ENCODE assay signal across 17 cellular contexts in the genomic region with DNA sequence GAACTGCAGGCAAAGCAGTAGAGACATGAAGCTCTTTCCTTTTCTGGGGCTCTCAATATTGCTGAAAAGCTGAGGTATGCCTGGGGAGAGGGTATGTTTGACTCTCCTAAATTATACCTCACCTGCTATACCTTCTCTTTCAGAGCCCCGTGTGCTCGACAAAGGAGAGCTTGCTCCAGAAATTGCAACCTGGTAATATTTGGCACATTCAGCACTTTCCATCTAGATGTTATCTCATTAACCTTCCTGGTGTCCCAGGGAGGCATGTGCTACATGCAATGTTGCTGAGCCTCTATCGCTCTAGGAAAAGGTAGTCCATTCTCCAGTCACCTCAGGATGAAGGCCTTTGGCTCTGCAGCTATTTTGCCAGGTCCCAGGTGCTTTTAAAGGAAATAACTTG.
DNase-seq lines count a peak whose midpoint lies in the region; ATAC-seq, FAIRE-seq and TF ChIP-seq lines count a peak whose summit lies in the region.
"Had no signal": no experiment of that assay in that cellular context is flagged by ENCODE, and none has a peak within 500 bp of the region (broad histone marks: within the 10 kb centered on the region; RNA-seq: fewer than 3 reads in every experiment).

No MANE protein-coding gene starts in this region.

- FAIRE-seq in pancreas (lab: Jason Lieb, UNC): no peak
- FAIRE-seq: H54 had no signal

- no peak for DNase-seq in SK-N-SH
- no peak for DNase-seq in pancreas
- DNase-seq in stimulated activated naive CD4-positive, alpha-beta T cell (lab: John Stamatoyannopoulos, UW): no peak
- DNase-seq in MV-4-11 (lab: John Stamatoyannopoulos, UW): no peak
- DNase-seq: Calu3; CD8-positive, alpha-beta T cell; DMS79 treated with DMSO at 0.1 percent for 48 hours; GF-D8; HCEC 1CT had no signal

- H3K27ac ChIP-seq in SK-N-SH (ENCODE audit: low read depth in 2 of 2, low read length in 1 of 2) (no peak overlapping the region), VCaP (peak overlapping the region; percentile 61), pancreas (peak overlapping the region in 2 of 4 donors; percentile 58 to 82), gastroesophageal sphincter (no peak overlapping the region)
- H3K27ac ChIP-seq: 22Rv1, BLaER1, HL-60 had no signal

- H3K9me2 ChIP-seq in SK-N-SH: no peaks in the 10 kb centered on the region

- 51% methylated on average over 3 of the region's 3 CpGs for WGBS in SK-N-SH (ENCODE audit: low lambda C conversion rate)
- WGBS in pancreas, 2 donors: 7 to 10% methylated on average over 3 of the region's 3 CpGs
- WGBS in gastroesophageal sphincter (ENCODE audit: low coverage in 1 of 2), 2 donors: 59 to 100% methylated on average over 2 to 3 of the region's 3 CpGs

- no peaks in the 10 kb centered on the region for H3F3A ChIP-seq in SK-N-SH (replicated peaks; ENCODE audit: insufficient read depth)

- no peak overlapping the region for H3K4me3 ChIP-seq in SK-N-SH (ENCODE audit: low read depth in 2 of 2, low read length in 1 of 2)
- no peak overlapping the region for H3K4me3 ChIP-seq in pancreas
- H3K4me3 ChIP-seq in gastroesophageal sphincter: no peak overlapping the region
- H3K4me3 ChIP-seq: BLaER1, GM23338 had no signal

- H4K20me1 ChIP-seq in SK-N-SH (ENCODE audit: insufficient read depth): no peaks in the 10 kb centered on the region
- H4K20me1 ChIP-seq: BLaER1 had no signal

- H3K4me2 ChIP-seq in SK-N-SH: no peak overlapping the region
- H3K4me2 ChIP-seq: BLaER1, GM23338 had no signal

- no peak for TF ChIP-seq RAD21 in SK-N-SH (IDR thresholded peaks at IDR 0.05; ENCODE audit: low read length)

- H3K9me3 ChIP-seq in SK-N-SH (peaks cover 5% of the 10 kb centered on the region; the same call in 1 of the 2 replicates), pancreas (no peaks in the 10 kb centered on the region), gastroesophageal sphincter (no peaks in the 10 kb centered on the region)

- ATAC-seq in SK-N-SH treated with all-trans-retinoic acid at 6 μM for 48 hours (no peak), pancreas (peak in 3 of 4 donors; percentile 5 to 18 (median 6)), gastroesophageal sphincter (no peak)
- ATAC-seq: CD8-positive, alpha-beta T cell; GM23338 had no signal

- H3K79me2 ChIP-seq in SK-N-SH (ENCODE audit: insufficient read depth): no peaks in the 10 kb centered on the region

- H3K36me3 ChIP-seq in SK-N-SH (replicated peaks in 1 of 2; ENCODE audit: control insufficient read depth in 1 of 2, insufficient read depth in 2 of 2, low read length in 1 of 2) (no peaks in the 10 kb centered on the region), pancreas (no peaks in the 10 kb centered on the region), gastroesophageal sphincter (no peaks in the 10 kb centered on the region)
- H3K36me3 ChIP-seq: BLaER1 had no signal

- H2AFZ ChIP-seq in SK-N-SH (ENCODE audit: low read depth): no peak overlapping the region

- H3K4me1 ChIP-seq in SK-N-SH (ENCODE audit: control insufficient read depth in 1 of 2, insufficient read depth in 2 of 2, low read depth in 1 of 2, low read length in 1 of 2): peaks cover 0 to 33% of the 10 kb centered on the region in 2 experiments; a peak in 2 of 4 replicates
- peaks cover 47 to 55% (median 48%) of the 10 kb centered on the region in 3 donors for H3K4me1 ChIP-seq in pancreas
- no peaks in the 10 kb centered on the region for H3K4me1 ChIP-seq in gastroesophageal sphincter
- H3K4me1 ChIP-seq: BLaER1 had no signal

- TF ChIP-seq EP300 in SK-N-SH (IDR thresholded peaks at IDR 0.05; ENCODE audit: borderline replicate concordance in 1 of 2, low read depth in 1 of 2, low read length in 1 of 2) (no peak), gastroesophageal sphincter (IDR thresholded peaks at IDR 0.05) (no peak)

- H3K27me3 ChIP-seq in SK-N-SH (ENCODE audit: insufficient read depth) (no peaks in the 10 kb centered on the region), pancreas (no peaks in the 10 kb centered on the region), gastroesophageal sphincter (no peaks in the 10 kb centered on the region)
- H3K27me3 ChIP-seq: BLaER1 had no signal

- no peak overlapping the region for H3K9ac ChIP-seq in SK-N-SH
- H3K9ac ChIP-seq: BLaER1 had no signal

- TF ChIP-seq CTCF in SK-N-SH (IDR thresholded peaks at IDR 0.05) (no peak), VCaP (conservative IDR thresholded peaks at IDR 0.05) (no peak), pancreas (IDR thresholded peaks at IDR 0.05) (no peak), gastroesophageal sphincter (IDR thresholded peaks at IDR 0.05) (no peak)

- CTCF ChIA-PET in SK-N-SH (lab: Yijun Ruan, JAX): interaction anchor here (1.2 kb wide), 1 partner anchor 293 kb away, joined by 3 read pairs; no protein-coding TSS in a partner anchor

- POLR2A ChIA-PET in SK-N-SH (lab: Yijun Ruan, JAX): no interaction called here

- intact Hi-C loops in pancreas (cut with DNase I): no loop called here

- TF ChIP-seq POLR2A in gastroesophageal sphincter (IDR thresholded peaks at IDR 0.05): no peak

TF ChIP-seq in SK-N-SH, 30 proteins besides CTCF, POLR2A, EP300 and RAD21 (continues in another document):
- TF ChIP-seq, protein P1, sequence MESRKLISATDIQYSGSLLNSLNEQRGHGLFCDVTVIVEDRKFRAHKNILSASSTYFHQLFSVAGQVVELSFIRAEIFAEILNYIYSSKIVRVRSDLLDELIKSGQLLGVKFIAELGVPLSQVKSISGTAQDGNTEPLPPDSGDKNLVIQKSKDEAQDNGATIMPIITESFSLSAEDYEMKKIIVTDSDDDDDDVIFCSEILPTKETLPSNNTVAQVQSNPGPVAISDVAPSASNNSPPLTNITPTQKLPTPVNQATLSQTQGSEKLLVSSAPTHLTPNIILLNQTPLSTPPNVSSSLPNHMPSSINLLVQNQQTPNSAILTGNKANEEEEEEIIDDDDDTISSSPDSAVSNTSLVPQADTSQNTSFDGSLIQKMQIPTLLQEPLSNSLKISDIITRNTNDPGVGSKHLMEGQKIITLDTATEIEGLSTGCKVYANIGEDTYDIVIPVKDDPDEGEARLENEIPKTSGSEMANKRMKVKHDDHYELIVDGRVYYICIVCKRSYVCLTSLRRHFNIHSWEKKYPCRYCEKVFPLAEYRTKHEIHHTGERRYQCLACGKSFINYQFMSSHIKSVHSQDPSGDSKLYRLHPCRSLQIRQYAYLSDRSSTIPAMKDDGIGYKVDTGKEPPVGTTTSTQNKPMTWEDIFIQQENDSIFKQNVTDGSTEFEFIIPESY (IDR thresholded peaks at IDR 0.05; ENCODE audit: borderline replicate concordance, low read depth): no peak
- TF ChIP-seq PBX3 (IDR thresholded peaks at IDR 0.05) (no peak), IRF3 (IDR thresholded peaks at IDR 0.05; ENCODE audit: low read depth, low read length) (no peak)

TF ChIP-seq in SK-N-SH treated with all-trans-retinoic acid at 6 μM for 48 hours, 23 proteins besides CTCF, POLR2A, EP300 and RAD21:
- TF ChIP-seq CSDC2 (CRISPR knock-in tag; IDR thresholded peaks at IDR 0.05) (no peak), ZFP30 (CRISPR knock-in tag; IDR thresholded peaks at IDR 0.05) (no peak), ISL1 (CRISPR knock-in tag; IDR thresholded peaks at IDR 0.05) (no peak), GLIS3 (CRISPR knock-in tag; IDR thresholded peaks at IDR 0.05) (no peak), ARNTL (CRISPR knock-in tag; IDR thresholded peaks at IDR 0.05; ENCODE audit: borderline replicate concordance, low read depth) (no peak), ZNF70 (CRISPR knock-in tag; IDR thresholded peaks at IDR 0.05) (no peak)

Comparison
In these comparisons a context has a peak if more than half of its experiments do, and no peak if none do; other contexts are left out.
1. ATAC-seq: peak in pancreas (3 of 4); none in SK-N-SH treated with all-trans-retinoic acid at 6 μM for 48 hours (single experiment) and gastroesophageal sphincter (single experiment).